In the genomic region with DNA sequence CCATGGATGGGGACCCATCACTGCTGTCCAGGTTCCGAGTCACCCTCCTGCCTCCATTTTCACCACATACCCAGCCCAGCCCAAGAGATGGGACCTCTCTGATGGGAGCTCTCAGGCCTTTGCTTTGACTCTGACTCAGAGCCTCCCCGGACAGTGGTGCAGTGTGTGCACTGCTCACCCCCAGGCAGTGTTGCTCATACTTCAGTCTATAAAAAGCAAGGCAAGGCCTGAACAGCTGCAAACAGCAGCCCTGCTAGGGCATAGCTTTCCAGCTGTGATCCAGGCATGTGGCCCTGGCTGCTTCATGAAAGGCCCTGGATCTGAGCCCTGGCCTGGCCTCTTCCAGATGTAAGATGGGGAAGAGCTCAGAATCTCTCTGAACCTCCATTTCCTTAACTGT, we compare ENCODE assay signal across 8 cellular contexts.
DNase-seq lines count a peak whose midpoint lies in the region; ATAC-seq and TF ChIP-seq lines count a peak whose summit lies in the region.

No MANE protein-coding gene starts in this region.

- H3K36me3 ChIP-seq in SJSA1 = no peaks in the 10 kb centered on the region
- H3K36me3 ChIP-seq in breast epithelium = no peaks in the 10 kb centered on the region

- H3K4me3 ChIP-seq in GM12865 (ENCODE audit: low read depth, low read length) = no peak overlapping the region
- H3K4me3 ChIP-seq in SJSA1 = no peak overlapping the region
- H3K4me3 ChIP-seq in breast epithelium = no peak overlapping the region

- no peak for TF ChIP-seq POLR2A in breast epithelium (IDR thresholded peaks at IDR 0.05)

- peak overlapping the region; percentile 19; the same call in 1 of the 2 replicates for H3K27ac ChIP-seq in SJSA1
- H3K27ac ChIP-seq in breast epithelium = peak overlapping the region; percentile 10 to 48

- TF ChIP-seq CTCF in GM12865 (IDR thresholded peaks at IDR 0.05; ENCODE audit: insufficient read depth, low read depth, low read length, missing control alignments) (no peak), breast epithelium (IDR thresholded peaks at IDR 0.05) (no peak), osteocyte (IDR thresholded peaks at IDR 0.05) (no peak)

- H3K27me3 Mint-ChIP-seq in osteocyte (ENCODE audit: unreplicated experiment) = no peaks in the 10 kb centered on the region

- H3K27ac Mint-ChIP-seq in osteocyte (ENCODE audit: unreplicated experiment) = peak overlapping the region; percentile 35

- peaks cover 69% of the 10 kb centered on the region for H3K4me1 ChIP-seq in SJSA1 (replicated peaks)
- H3K4me1 ChIP-seq in breast epithelium = no peaks in the 10 kb centered on the region

- ATAC-seq in GM21737 (IDR thresholded peaks at IDR 0.05; ENCODE audit: unreplicated experiment) = no peak

- DNase-seq in GM12865 (ENCODE audit: low read depth) (peak; percentile 67), SJSA1 (ENCODE audit: low read depth in 1 of 2, low spot score in 2 of 2) (peak; percentile 59 to 84), breast epithelium (ENCODE audit: low spot score in 2 of 2) (no peak), osteocyte (ENCODE audit: extremely low spot score, unreplicated experiment) (no peak), NCI-H1105 (lab: John Stamatoyannopoulos, UW) (no peak), NCI-H2029 treated with DMSO at 0.1 percent for 48 hours (lab: John Stamatoyannopoulos, UW) (no peak), NCI-H510A (lab: John Stamatoyannopoulos, UW) (no peak)

- H3K9me3 ChIP-seq in SJSA1 (replicated peaks) (no peaks in the 10 kb centered on the region), breast epithelium (no peaks in the 10 kb centered on the region)

- H3K36me3 Mint-ChIP-seq in osteocyte (ENCODE audit: unreplicated experiment) = no peaks in the 10 kb centered on the region

- intact Hi-C loops in breast epithelium (cut with DNase I; ENCODE audit: low total_unique reads) = no loop called here

- H3K27me3 ChIP-seq in SJSA1 (replicated peaks) (no peaks in the 10 kb centered on the region), breast epithelium (no peaks in the 10 kb centered on the region)

- H3K4me3 Mint-ChIP-seq in osteocyte (ENCODE audit: unreplicated experiment) = no peak overlapping the region

- peaks cover 41% of the 10 kb centered on the region for H3K4me1 Mint-ChIP-seq in osteocyte (ENCODE audit: unreplicated experiment)

- H3K9me3 Mint-ChIP-seq in osteocyte (ENCODE audit: unreplicated experiment) = peaks cover 7% of the 10 kb centered on the region

Comparison
In these comparisons a context has a peak if more than half of its experiments do, and no peak if none do; other contexts are left out.
1. DNase-seq: peak in GM12865 (single experiment) and SJSA1 (2 of 2); none in breast epithelium (0 of 2), osteocyte (single experiment), NCI-H1105 (single experiment), NCI-H2029 treated with DMSO at 0.1 percent for 48 hours (single experiment) and NCI-H510A (single experiment).